1 cellular context compared by ENCODE assay signal in the genomic region with DNA sequence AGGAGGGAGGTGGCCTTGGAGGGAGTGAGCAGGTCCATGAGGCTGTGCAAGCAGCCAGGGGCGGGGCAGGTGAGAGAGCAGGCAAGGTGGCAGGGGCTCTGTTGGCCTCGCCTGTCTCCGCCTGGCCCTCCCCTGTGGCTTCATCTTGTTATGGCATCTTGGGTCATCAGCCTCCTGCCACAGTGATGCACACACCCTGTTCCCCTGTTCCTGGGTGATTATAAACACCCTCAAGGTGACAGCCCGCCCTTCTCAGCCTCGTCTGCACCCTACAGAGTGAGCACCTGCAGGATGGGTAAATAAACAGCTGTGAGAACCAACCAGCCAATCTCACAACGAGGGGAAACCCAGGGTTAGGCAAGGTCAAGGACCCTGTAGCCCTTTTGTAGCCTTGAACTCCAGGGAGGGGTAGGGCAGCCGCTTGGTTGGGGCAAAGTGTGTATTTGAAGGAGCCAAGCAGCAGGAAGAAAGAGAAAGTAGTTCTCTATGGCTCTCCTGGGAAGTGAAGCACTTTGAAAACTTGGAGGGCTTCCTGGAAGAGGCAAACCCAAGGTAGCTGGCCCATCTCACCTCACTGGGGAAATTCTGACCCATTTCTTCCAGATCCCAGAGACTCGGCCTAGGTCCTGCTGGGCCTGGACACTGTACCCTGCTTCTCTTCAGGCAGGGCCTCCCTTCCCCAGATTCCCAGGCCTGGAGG.
TF ChIP-seq lines count a peak whose summit lies in the region.

No MANE protein-coding gene starts in this region.

TF ChIP-seq in HEK293, 187 proteins besides CTCF, POLR2A, EP300 and RAD21 (continued from another document):
- TF ChIP-seq ZNF214 (tag by site-specific recombination; IDR thresholded peaks at IDR 0.05; ENCODE audit: borderline replicate concordance), result no peak
- TF ChIP-seq ZNF221 (tag by site-specific recombination; IDR thresholded peaks at IDR 0.05; ENCODE audit: borderline replicate concordance), result no peak
- no peak for TF ChIP-seq BCL11B (tag by site-specific recombination; IDR thresholded peaks at IDR 0.05; ENCODE audit: low read depth)
- TF ChIP-seq ZNF596 (tag by site-specific recombination; IDR thresholded peaks at IDR 0.05), result no peak
- no peak for TF ChIP-seq ZBTB44 (tag by site-specific recombination; IDR thresholded peaks at IDR 0.05)
- no peak for TF ChIP-seq ZNF248 (tag by site-specific recombination; IDR thresholded peaks at IDR 0.05)
- TF ChIP-seq, protein P1, sequence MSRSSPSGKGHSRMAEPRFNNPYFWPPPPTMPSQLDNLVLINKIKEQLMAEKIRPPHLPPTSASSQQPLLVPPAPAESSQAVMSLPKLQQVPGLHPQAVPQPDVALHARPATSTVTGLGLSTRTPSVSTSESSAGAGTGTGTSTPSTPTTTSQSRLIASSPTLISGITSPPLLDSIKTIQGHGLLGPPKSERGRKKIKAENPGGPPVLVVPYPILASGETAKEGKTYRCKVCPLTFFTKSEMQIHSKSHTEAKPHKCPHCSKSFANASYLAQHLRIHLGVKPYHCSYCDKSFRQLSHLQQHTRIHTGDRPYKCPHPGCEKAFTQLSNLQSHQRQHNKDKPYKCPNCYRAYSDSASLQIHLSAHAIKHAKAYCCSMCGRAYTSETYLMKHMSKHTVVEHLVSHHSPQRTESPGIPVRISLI (tag by site-specific recombination; IDR thresholded peaks at IDR 0.05), result no peak
